ENCODE assay signal across 13 cellular contexts in genomic region chr12:6932766-6933165, GRCh38. TPM values are rescaled to one million over a fixed set of nuclear protein-coding genes. Genes with fewer than 3 reads are reported as not detected.
A peak's percentile ranks its signal among the peaks of the same experiment; 100 is the strongest.
DNase-seq lines count a peak whose midpoint lies in the region; ATAC-seq and TF ChIP-seq lines count a peak whose summit lies in the region.
"Had no signal": no experiment of that assay in that cellular context is flagged by ENCODE, and none has a peak within 500 bp of the region (broad histone marks: within the 10 kb centered on the region; RNA-seq: fewer than 3 reads in every experiment).

No MANE protein-coding gene starts in this region.

- H3F3A ChIP-seq in smooth muscle cell (ENCODE audit: low read depth), result peaks cover 42% of the 10 kb centered on the region

- no peaks in the 10 kb centered on the region for H3K9me3 Mint-ChIP-seq in activated CD4-positive, alpha-beta T cell treated with anti-CD3 and anti-CD28 coated beads for 36 hours (ENCODE audit: low read depth)
- H3K9me3 Mint-ChIP-seq in chondrocyte (ENCODE audit: low read depth), result no peaks in the 10 kb centered on the region
- H3K9me3 Mint-ChIP-seq: IgD-negative memory B cell had no signal

- H3K36me3 Mint-ChIP-seq in activated CD4-positive, alpha-beta T cell treated with anti-CD3 and anti-CD28 coated beads for 36 hours (ENCODE audit: low read depth), result peaks cover 46% of the 10 kb centered on the region
- H3K36me3 Mint-ChIP-seq in chondrocyte (ENCODE audit: low read depth), result peaks cover 24% of the 10 kb centered on the region

- H2AFZ ChIP-seq in smooth muscle cell (ENCODE audit: low read depth), result no peak overlapping the region

- intact Hi-C loops in activated CD4-positive, alpha-beta T cell treated with anti-CD3 and anti-CD28 coated beads for 36 hours (cut with DNase I, micrococcal nuclease), result no loop called here

- 86% methylated on average over 1 of the region's 1 CpG for WGBS in smooth muscle cell (ENCODE audit: low lambda C conversion rate)

- peak overlapping the region; percentile 65 for H3K27ac Mint-ChIP-seq in activated CD4-positive, alpha-beta T cell treated with anti-CD3 and anti-CD28 coated beads for 36 hours
- peak overlapping the region; percentile 71 for H3K27ac Mint-ChIP-seq in chondrocyte (ENCODE audit: unreplicated experiment)

- H3K4me2 ChIP-seq in smooth muscle cell, result no peak overlapping the region

- no peak for DNase-seq in activated CD4-positive, alpha-beta T cell treated with anti-CD3 and anti-CD28 coated beads for 36 hours
- no peak for DNase-seq in activated CD4-positive, alpha-beta T cell treated with anti-CD3 and anti-CD28 coated beads for 48 hours
- DNase-seq in OCI-M1 (lab: John Stamatoyannopoulos, UW), result peak; percentile 40
- no peak for DNase-seq in chondrocyte (ENCODE audit: low spot score)
- no peak for DNase-seq in smooth muscle cell (lab: John Stamatoyannopoulos, UW; ENCODE audit: unreplicated experiment)
- DNase-seq in NCI-H510A treated with DMSO at 0.1 percent for 48 hours (lab: John Stamatoyannopoulos, UW), result no peak
- DNase-seq in SW 1271 (lab: John Stamatoyannopoulos, UW), result no peak
- DNase-seq in DMS53 (lab: John Stamatoyannopoulos, UW), result no peak
- DNase-seq: left colon, NCI-H524 had no signal

- H3K79me2 ChIP-seq in smooth muscle cell (ENCODE audit: low read depth), result peaks cover 65% of the 10 kb centered on the region

- H3K4me3 ChIP-seq in smooth muscle cell, result no peak overlapping the region
- H3K4me3 ChIP-seq: skin epidermis had no signal

- no peak for ATAC-seq in activated CD4-positive, alpha-beta T cell treated with anti-CD3 and anti-CD28 coated beads for 36 hours
- ATAC-seq: left colon had no signal

- no peaks in the 10 kb centered on the region for H3K36me3 ChIP-seq in smooth muscle cell (ENCODE audit: low read depth)

- peaks cover 71% of the 10 kb centered on the region for H3K4me1 Mint-ChIP-seq in activated CD4-positive, alpha-beta T cell treated with anti-CD3 and anti-CD28 coated beads for 36 hours
- peaks cover 71% of the 10 kb centered on the region for H3K4me1 Mint-ChIP-seq in chondrocyte (ENCODE audit: low read depth)

- TF ChIP-seq CTCF in chondrocyte (IDR thresholded peaks at IDR 0.05), result no peak
- no peak for TF ChIP-seq CTCF in smooth muscle cell (IDR thresholded peaks at IDR 0.05; ENCODE audit: borderline replicate concordance, insufficient read depth, poor library complexity, severe bottlenecking)

- POLR2A ChIA-PET in activated CD4-positive, alpha-beta T cell treated with anti-CD3 and anti-CD28 coated beads for 36 hours (lab: Charles Lee), result no interaction called here

- no peaks in the 10 kb centered on the region for H3K9me3 ChIP-seq in smooth muscle cell (replicated peaks; ENCODE audit: low read depth)

- peaks cover 58% of the 10 kb centered on the region for H4K20me1 ChIP-seq in smooth muscle cell (ENCODE audit: low read depth)

- CTCF ChIA-PET in activated CD4-positive, alpha-beta T cell treated with anti-CD3 and anti-CD28 coated beads for 36 hours (lab: Charles Lee), result interaction anchor here (0.6 to 2.7 kb wide), 5 partner anchors 8 to 181 kb away, joined by 3 to 11 read pairs (median 3); no protein-coding TSS in a partner anchor

- peak overlapping the region; percentile 40 for H3K27ac ChIP-seq in smooth muscle cell (ENCODE audit: low read depth)

- H3K4me1 ChIP-seq in smooth muscle cell (ENCODE audit: low read depth), result peaks cover 20% of the 10 kb centered on the region

- H3K27me3 Mint-ChIP-seq in activated CD4-positive, alpha-beta T cell treated with anti-CD3 and anti-CD28 coated beads for 36 hours, result no peaks in the 10 kb centered on the region
- H3K27me3 Mint-ChIP-seq in chondrocyte (ENCODE audit: low read depth), result no peaks in the 10 kb centered on the region
- H3K27me3 Mint-ChIP-seq: IgD-negative memory B cell had no signal

- H3K4me3 Mint-ChIP-seq in activated CD4-positive, alpha-beta T cell treated with anti-CD3 and anti-CD28 coated beads for 36 hours, result no peak overlapping the region
- no peak overlapping the region for H3K4me3 Mint-ChIP-seq in chondrocyte (ENCODE audit: unreplicated experiment)

- H3K27me3 ChIP-seq in smooth muscle cell (ENCODE audit: low read depth), result no peaks in the 10 kb centered on the region

- H3K9ac ChIP-seq in smooth muscle cell (ENCODE audit: low read depth), result no peak overlapping the region

RNA-seq across cellular contexts. Expression of gene ATN1, which starts 5.0 kb away (rescaled TPM):
- total RNA-seq in activated CD4-positive, alpha-beta T cell treated with anti-CD3 and anti-CD28 coated beads for 36 hours, result 10 to 100 TPM; 32.2 to 32.4 TPM
- total RNA-seq in chondrocyte, result 103 to 110 TPM (median 106 TPM) in 3 replicates
- total RNA-seq in smooth muscle cell, result 9.9 and 30.4 TPM in 2 replicates
- polyA plus RNA-seq in smooth muscle cell, result 28.8 and 36.1 TPM in 2 replicates

RNA-seq across cellular contexts. Expression of gene RNU7-1, which starts 10.8 kb away (rescaled TPM):
- not detected for total RNA-seq in activated CD4-positive, alpha-beta T cell treated with anti-CD3 and anti-CD28 coated beads for 36 hours
- total RNA-seq in chondrocyte (not detected in 3 replicates), smooth muscle cell (not detected in 2 replicates)
- not detected in 2 replicates for polyA plus RNA-seq in smooth muscle cell
- total RNA-seq: left colon, RPMI7951 had no signal
- polyA plus RNA-seq: IgD-negative memory B cell had no signal

RNA-seq across cellular contexts. Expression of gene C12orf57, which starts 11.1 kb away (rescaled TPM):
- 100 to 1,000 TPM; 189 to 208 TPM for total RNA-seq in activated CD4-positive, alpha-beta T cell treated with anti-CD3 and anti-CD28 coated beads for 36 hours
- total RNA-seq in chondrocyte, result 230 to 244 TPM (median 233 TPM) in 3 replicates
- total RNA-seq in smooth muscle cell, result 433 and 494 TPM in 2 replicates
- 360 and 397 TPM in 2 replicates for polyA plus RNA-seq in smooth muscle cell

RNA-seq across cellular contexts. Expression of gene ENO2, which starts 18.4 kb away (rescaled TPM):
- total RNA-seq in activated CD4-positive, alpha-beta T cell treated with anti-CD3 and anti-CD28 coated beads for 36 hours, result 100 to 1,000 TPM; 301 to 317 TPM
- total RNA-seq in chondrocyte (22.2 to 60.8 TPM (median 58.6 TPM) in 3 replicates), smooth muscle cell (52.5 and 58.8 TPM in 2 replicates)
- 105 and 127 TPM in 2 replicates for polyA plus RNA-seq in smooth muscle cell

RNA-seq across cellular contexts. Expression of gene PTPN6, which starts 18.4 kb away (rescaled TPM):
- 100 to 1,000 TPM; 335 to 483 TPM for total RNA-seq in activated CD4-positive, alpha-beta T cell treated with anti-CD3 and anti-CD28 coated beads for 36 hours
- total RNA-seq in chondrocyte (0.51 to 0.65 TPM in 2 of 3 replicates, not detected in the other), smooth muscle cell (4.3 and 5.5 TPM in 2 replicates)
- 2.8 and 8.7 TPM in 2 replicates for polyA plus RNA-seq in smooth muscle cell
